ENCODE assay signal across 8 cellular contexts in the genomic region with DNA sequence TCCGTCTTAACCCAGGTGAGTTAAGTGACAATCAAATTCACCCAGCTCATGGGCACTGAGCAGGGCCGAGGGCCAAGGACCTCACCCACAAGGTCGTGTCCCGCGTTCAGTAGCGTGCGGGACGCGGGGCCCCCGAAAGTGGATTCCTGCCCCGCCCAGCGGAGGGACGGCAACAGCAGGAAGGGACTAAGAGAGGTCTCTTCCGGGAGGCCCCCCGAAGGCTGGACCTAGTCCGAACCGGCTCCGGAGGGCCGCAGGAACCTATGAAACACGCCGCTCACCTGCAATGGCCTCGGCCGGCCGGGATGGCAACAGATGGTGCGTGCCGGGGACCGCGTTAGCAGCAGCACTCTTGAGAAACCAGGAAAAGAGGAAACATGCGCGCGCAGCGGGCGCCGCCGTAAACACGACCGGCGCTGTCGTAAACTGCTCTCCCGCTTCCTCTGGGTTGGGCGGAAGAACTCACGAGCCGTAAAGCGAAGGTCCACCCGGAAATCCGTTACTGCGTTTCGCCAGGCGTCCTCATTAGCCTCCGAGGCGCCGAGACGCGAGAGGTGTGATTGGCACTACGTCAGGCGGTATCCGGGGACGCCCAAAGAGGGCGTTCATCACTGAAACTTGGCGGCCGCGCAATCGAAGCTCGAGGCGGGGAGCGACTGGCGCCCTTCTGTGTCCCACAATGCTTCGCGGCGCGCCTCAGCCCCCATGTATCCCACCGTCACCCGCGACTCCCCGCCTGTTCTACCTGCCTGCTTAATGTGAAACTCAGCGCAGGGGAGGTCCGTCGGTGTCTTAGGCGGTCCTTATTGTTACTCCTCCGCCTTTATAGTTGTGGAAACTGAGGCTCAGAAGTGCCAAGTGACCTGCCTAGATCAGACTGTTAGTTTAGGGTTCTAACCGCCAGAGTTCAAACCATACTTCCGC. TPM values are rescaled to one million over a fixed set of nuclear protein-coding genes. Genes with fewer than 3 reads are reported as not detected.
DNase-seq lines count a peak whose midpoint lies in the region; ATAC-seq, FAIRE-seq and TF ChIP-seq lines count a peak whose summit lies in the region.

A gene with protein sequence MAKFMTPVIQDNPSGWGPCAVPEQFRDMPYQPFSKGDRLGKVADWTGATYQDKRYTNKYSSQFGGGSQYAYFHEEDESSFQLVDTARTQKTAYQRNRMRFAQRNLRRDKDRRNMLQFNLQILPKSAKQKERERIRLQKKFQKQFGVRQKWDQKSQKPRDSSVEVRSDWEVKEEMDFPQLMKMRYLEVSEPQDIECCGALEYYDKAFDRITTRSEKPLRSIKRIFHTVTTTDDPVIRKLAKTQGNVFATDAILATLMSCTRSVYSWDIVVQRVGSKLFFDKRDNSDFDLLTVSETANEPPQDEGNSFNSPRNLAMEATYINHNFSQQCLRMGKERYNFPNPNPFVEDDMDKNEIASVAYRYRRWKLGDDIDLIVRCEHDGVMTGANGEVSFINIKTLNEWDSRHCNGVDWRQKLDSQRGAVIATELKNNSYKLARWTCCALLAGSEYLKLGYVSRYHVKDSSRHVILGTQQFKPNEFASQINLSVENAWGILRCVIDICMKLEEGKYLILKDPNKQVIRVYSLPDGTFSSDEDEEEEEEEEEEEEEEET (minus strand): TSS at position 372 of the 924 bp plus-strand sequence. CDS start 3,045 bp downstream, outside the sequence.

- peak within 1 kb of the TSS; percentile 89 to 95 (median 93) for H3K4me3 Mint-ChIP-seq in T-cell

- peak within 1 kb of the TSS; percentile 90 for H2AFZ ChIP-seq in parathyroid adenoma

- H3K9ac ChIP-seq in parathyroid adenoma = peak within 1 kb of the TSS; percentile 28

- no peaks in the 10 kb centered on the region for H3K79me2 ChIP-seq in parathyroid adenoma

- no peaks in the 10 kb centered on the region for H3K9me3 ChIP-seq in cardiac muscle cell (ENCODE audit: low read depth)
- no peaks in the 10 kb centered on the region for H3K9me3 ChIP-seq in parathyroid adenoma (ENCODE audit: control insufficient read depth, low read length)
- no peaks in the 10 kb centered on the region for H3K9me3 ChIP-seq in tibial nerve

- no peaks in the 10 kb centered on the region for H3K27me3 ChIP-seq in cardiac muscle cell
- no peaks in the 10 kb centered on the region for H3K27me3 ChIP-seq in parathyroid adenoma (ENCODE audit: control insufficient read depth, insufficient read depth, low read length)
- H3K27me3 ChIP-seq in tibial nerve = no peaks in the 10 kb centered on the region

- H3K9me3 Mint-ChIP-seq in T-cell = no peaks in the 10 kb centered on the region

- peak; percentile 89 for ATAC-seq in HG02840 (IDR thresholded peaks at IDR 0.05; ENCODE audit: low FRiP score, unreplicated experiment)
- ATAC-seq in T-cell (replicated peaks in 1 of 4) = peak; percentile 92 to 96 (median 94)

- peak; percentile 99 for FAIRE-seq in GM12891 (lab: Jason Lieb, UNC)

- POLR2A ChIA-PET in T-cell (lab: Charles Lee) = interaction anchor here in 1 of 2 donors (0.5 to 1.2 kb wide), 3 partner anchors 23 to 1199 kb away, joined by 3 to 4 read pairs (median 4); a partner anchor contains a TSS

- WGBS in adipose tissue, 3 donors = 0% methylated on average over 82 of the region's 82 CpGs
- WGBS in tibial nerve, 2 donors = 0% methylated on average over 40 to 57 of the region's 82 CpGs

- CTCF ChIA-PET in T-cell (lab: Charles Lee) = interaction anchor here in 1 of 2 donors (0.6 to 0.8 kb wide), 3 partner anchors 19 to 671 kb away, joined by 3 read pairs; no protein-coding TSS in a partner anchor

- peaks cover 26% of the 10 kb centered on the region for H3K36me3 ChIP-seq in cardiac muscle cell
- H3K36me3 ChIP-seq in parathyroid adenoma (ENCODE audit: control insufficient read depth, insufficient read depth, low read length) = no peaks in the 10 kb centered on the region
- H3K36me3 ChIP-seq in tibial nerve = peaks cover 0 to 36% (median 19%) of the 10 kb centered on the region in 3 donors

- peak; percentile 90 to 98 for TF ChIP-seq EP300 in tibial nerve (IDR thresholded peaks at IDR 0.05)

- DNase-seq in GM12891 (ENCODE audit: insufficient read length, low spot score) (peak; percentile 82), NCI-H1436 treated with DMSO at 0.1 percent for 48 hours (lab: John Stamatoyannopoulos, UW) (peak; percentile 97), T-cell (peak; percentile 95 to 100 (median 99)), cardiac muscle cell (ENCODE audit: low read depth in 1 of 2, low spot score in 1 of 2) (peak; percentile 99 to 100), tibial nerve (ENCODE audit: low spot score in 2 of 2) (peak; percentile 95 to 96)

- H3K4me1 ChIP-seq in cardiac muscle cell (ENCODE audit: low read depth) = peaks cover 6% of the 10 kb centered on the region
- H3K4me1 ChIP-seq in parathyroid adenoma = no peaks in the 10 kb centered on the region
- peaks cover 0 to 20% (median 10%) of the 10 kb centered on the region in 4 donors for H3K4me1 ChIP-seq in tibial nerve

- peaks cover 29% of the 10 kb centered on the region for H3K36me3 Mint-ChIP-seq in T-cell

- peaks cover 20 to 25% (median 23%) of the 10 kb centered on the region in 3 donors for H3K4me1 Mint-ChIP-seq in T-cell

- TF ChIP-seq POLR2A in GM12891 (IDR thresholded peaks at IDR 0.05; ENCODE audit: low read depth, low read length) = peak; percentile 96
- TF ChIP-seq POLR2A in tibial nerve (IDR thresholded peaks at IDR 0.05) = peak; percentile 5 to 54

- peak within 1 kb of the TSS; percentile 99 for H3K27ac Mint-ChIP-seq in T-cell

- TF ChIP-seq CTCF in cardiac muscle cell (IDR thresholded peaks at IDR 0.05; ENCODE audit: low read depth, low read length) (no peak), parathyroid adenoma (IDR thresholded peaks at IDR 0.05) (no peak), tibial nerve (IDR thresholded peaks at IDR 0.05) (peak in 3 of 5 experiments; percentile 12 to 57 (median 48))

- H3K27me3 Mint-ChIP-seq in T-cell = no peaks in the 10 kb centered on the region

- H3K4me2 ChIP-seq in parathyroid adenoma (ENCODE audit: low read length) = peak within 1 kb of the TSS; percentile 82

- H3K4me3 ChIP-seq in cardiac muscle cell = peak within 1 kb of the TSS; percentile 79
- peak within 1 kb of the TSS; percentile 89 for H3K4me3 ChIP-seq in parathyroid adenoma (ENCODE audit: low read depth, low read length)
- peak within 1 kb of the TSS; percentile 72 to 94 (median 84) for H3K4me3 ChIP-seq in tibial nerve

- H3K27ac ChIP-seq in adipose tissue (ENCODE audit: low read depth, low read length) (peak within 1 kb of the TSS; percentile 94), cardiac muscle cell (peak within 1 kb of the TSS; percentile 93), parathyroid adenoma (peak within 1 kb of the TSS; percentile 77), tibial nerve (peak within 1 kb of the TSS; percentile 84 to 96 (median 93))

TF ChIP-seq in GM12891, 5 proteins besides CTCF, POLR2A, EP300 and RAD21:
- TF ChIP-seq SPI1 (IDR thresholded peaks at IDR 0.05; ENCODE audit: low read depth, low read length) = peak; percentile 74
- TF ChIP-seq POLR2AphosphoS5 (IDR thresholded peaks at IDR 0.05; ENCODE audit: low read depth, low read length) = peak; percentile 97
- TF ChIP-seq PAX5 (IDR thresholded peaks at IDR 0.05; ENCODE audit: insufficient read depth, low read length, severe bottlenecking) = no peak
- peak; percentile 82 for TF ChIP-seq POU2F2 (IDR thresholded peaks at IDR 0.05; ENCODE audit: low read depth, low read length)
- TF ChIP-seq TAF1 (IDR thresholded peaks at IDR 0.05; ENCODE audit: low read depth, low read length) = peak; percentile 98

RNA-seq across cellular contexts. Expression of the gene that starts here (rescaled TPM):
- 325 TPM for polyA plus RNA-seq in GM12891 (2012; ENCODE audit: low read depth, missing spikeins)
- 100 to 1,000 TPM; 218 to 273 (median 242) TPM for total RNA-seq in T-cell
- 100 to 1,000 TPM; 140 to 282 (median 154) TPM for polyA plus RNA-seq in adipose tissue
- total RNA-seq in cardiac muscle cell = 413 and 497 TPM in 2 replicates
- 136 and 159 TPM in 2 replicates for polyA plus RNA-seq in cardiac muscle cell
- 100 to 1,000 TPM; 200 to 272 (median 238) TPM for total RNA-seq in tibial nerve

Comparison
In these comparisons a context has a peak if more than half of its experiments do, and no peak if none do; other contexts are left out.
1. Peak in every context shown above with its lines: DNase-seq, ATAC-seq, H3K4me3 ChIP-seq and H3K27ac ChIP-seq.
2. CTCF ChIP-seq: peak in tibial nerve (3 of 5); none in cardiac muscle cell (single experiment) and parathyroid adenoma (single experiment).